ENCODE assay signal across 1 cellular context in the genomic region with DNA sequence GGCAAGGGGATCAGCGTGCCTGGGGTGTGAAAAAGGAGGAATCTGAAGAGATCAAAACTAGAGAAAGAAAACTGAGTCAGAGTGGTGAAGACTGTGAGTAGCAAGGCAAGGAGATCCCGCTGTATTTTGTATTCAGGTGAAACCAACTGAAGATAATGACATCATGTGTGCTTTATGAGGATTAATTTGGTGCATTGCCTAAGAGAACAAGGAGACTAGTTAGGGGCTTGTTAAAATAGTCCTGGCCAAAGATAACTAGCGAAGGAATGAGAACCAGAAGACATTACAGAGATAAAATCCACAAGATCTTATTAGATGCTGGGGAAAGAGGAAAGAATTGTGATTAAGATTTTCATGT.
TF ChIP-seq lines count a peak whose summit lies in the region.

No MANE protein-coding gene starts in this region.

TF ChIP-seq in K562, 482 proteins besides CTCF, POLR2A, EP300 and RAD21:
- no peak for TF ChIP-seq MTA3 (IDR thresholded peaks at IDR 0.05; ENCODE audit: borderline replicate concordance)
- TF ChIP-seq, protein P1, sequence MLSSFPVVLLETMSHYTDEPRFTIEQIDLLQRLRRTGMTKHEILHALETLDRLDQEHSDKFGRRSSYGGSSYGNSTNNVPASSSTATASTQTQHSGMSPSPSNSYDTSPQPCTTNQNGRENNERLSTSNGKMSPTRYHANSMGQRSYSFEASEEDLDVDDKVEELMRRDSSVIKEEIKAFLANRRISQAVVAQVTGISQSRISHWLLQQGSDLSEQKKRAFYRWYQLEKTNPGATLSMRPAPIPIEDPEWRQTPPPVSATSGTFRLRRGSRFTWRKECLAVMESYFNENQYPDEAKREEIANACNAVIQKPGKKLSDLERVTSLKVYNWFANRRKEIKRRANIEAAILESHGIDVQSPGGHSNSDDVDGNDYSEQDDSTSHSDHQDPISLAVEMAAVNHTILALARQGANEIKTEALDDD (IDR thresholded peaks at IDR 0.05), result peak; percentile 85
